In genomic region chr9:16360247-16360646, GRCh38 we compare ENCODE assay signal across 1 cellular context.
TF ChIP-seq lines count a peak whose summit lies in the region.

No MANE protein-coding gene starts in this region.

TF ChIP-seq in IMR-90, 13 proteins besides CTCF, POLR2A, EP300 and RAD21 (continued from another document):
- TF ChIP-seq USF2 (IDR thresholded peaks at IDR 0.05; ENCODE audit: low read depth, low read length) (no peak), SMC3 (IDR thresholded peaks at IDR 0.05; ENCODE audit: low read depth, low read length) (no peak), RCOR1 (IDR thresholded peaks at IDR 0.05; ENCODE audit: insufficient replicate concordance, low read length) (no peak), MAFK (IDR thresholded peaks at IDR 0.05; ENCODE audit: low read depth, low read length) (no peak)
